Comparison of ENCODE assay signal across 25 cellular contexts in genomic region chr19:45395524-45396388, GRCh38. TPM values are rescaled to one million over a fixed set of nuclear protein-coding genes. Genes with fewer than 3 reads are reported as not detected.
DNase-seq lines count a peak whose midpoint lies in the region; ATAC-seq and TF ChIP-seq lines count a peak whose summit lies in the region.
"Had no signal": no experiment of that assay in that cellular context is flagged by ENCODE, and none has a peak within 500 bp of the region (broad histone marks: within the 10 kb centered on the region; RNA-seq: fewer than 3 reads in every experiment).

No MANE protein-coding gene starts in this region.

- H3K9ac ChIP-seq in HUES64 (ENCODE audit: low read depth, low read length) (no peak overlapping the region), mesendoderm (ENCODE audit: low read length) (peak overlapping the region; percentile 54)
- H3K9ac ChIP-seq: KMS-11 had no signal

- H3K36me3 Mint-ChIP-seq in endothelial cell (ENCODE audit: low read depth, unreplicated experiment), result no peaks in the 10 kb centered on the region

- intact Hi-C loops in esophagus muscularis mucosa (cut with DNase I), result no loop called here

- 0 out of 2 replicates have a peak, but pooled peaks cover 3% of the 10 kb centered on the region for H3K36me3 ChIP-seq in HUES64 (ENCODE audit: insufficient read depth, low read length)
- H3K36me3 ChIP-seq in mesendoderm (ENCODE audit: control insufficient read depth, insufficient read depth, low read length), result no peaks in the 10 kb centered on the region
- peaks cover 0 to 54% (median 15%) of the 10 kb centered on the region in 4 donors for H3K36me3 ChIP-seq in esophagus muscularis mucosa
- H3K36me3 ChIP-seq: adrenal gland, cardiac muscle cell had no signal

- ATAC-seq in GM21515 (IDR thresholded peaks at IDR 0.05; ENCODE audit: unreplicated experiment), result no peak
- ATAC-seq: A549, HCT116 had no signal

- peak overlapping the region; percentile 16 for H3K18ac ChIP-seq in mesendoderm (ENCODE audit: low read length)

- H2BK15ac ChIP-seq in mesendoderm (replicated peaks; ENCODE audit: low read depth), result no peak overlapping the region

- H3K27ac Mint-ChIP-seq in endothelial cell (ENCODE audit: unreplicated experiment), result no peak overlapping the region
- H3K27ac Mint-ChIP-seq: activated CD8-positive, alpha-beta T cell treated with anti-CD3 and anti-CD28 coated beads, Interleukin-2, amount 10 ng/mL, durations not matched to agents 7 days and 5 days; activated T-cell treated with anti-CD3 and anti-CD28 coated beads, Interleukin-2, amount 50 U/mL, for 24 hours had no signal

- peak overlapping the region; percentile 78 for H3K56ac ChIP-seq in mesendoderm (ENCODE audit: low read length)

- H3K9me3 Mint-ChIP-seq in endothelial cell (ENCODE audit: unreplicated experiment), result no peaks in the 10 kb centered on the region
- H3K9me3 Mint-ChIP-seq: activated T-cell treated with anti-CD3 and anti-CD28 coated beads, Interleukin-2, amount 50 U/mL, for 24 hours had no signal

- TF ChIP-seq POLR2A in esophagus muscularis mucosa (IDR thresholded peaks at IDR 0.05; ENCODE audit: low read depth), result no peak

- peak overlapping the region; percentile 48 for H3K4me2 ChIP-seq in mesendoderm (ENCODE audit: low read length)
- H3K4me2 ChIP-seq: A549, KMS-11 had no signal

- no peak overlapping the region for H2BK5ac ChIP-seq in mesendoderm (ENCODE audit: low read length)

- H3K4me1 ChIP-seq in HUES64 (ENCODE audit: insufficient read depth, low read length), result peaks cover 3% of the 10 kb centered on the region
- no peaks in the 10 kb centered on the region for H3K4me1 ChIP-seq in mesendoderm (ENCODE audit: control insufficient read depth, low read depth, low read length)
- H3K4me1 ChIP-seq in esophagus muscularis mucosa, result peaks cover 15 to 23% (median 17%) of the 10 kb centered on the region in 4 donors
- H3K4me1 ChIP-seq: A549 had no signal

- no peak overlapping the region for H4K8ac ChIP-seq in mesendoderm (ENCODE audit: low read depth, low read length)

- H3K27me3 ChIP-seq in HUES64 (ENCODE audit: insufficient read depth, low read length), result peaks cover 7% of the 10 kb centered on the region; the same call in 1 of the 2 replicates
- H3K27me3 ChIP-seq in mesendoderm (ENCODE audit: insufficient read depth, low read length, poor library complexity), result no peaks in the 10 kb centered on the region
- peaks cover 0 to 28% (median 0%) of the 10 kb centered on the region in 4 donors for H3K27me3 ChIP-seq in esophagus muscularis mucosa
- H3K27me3 ChIP-seq: adrenal gland had no signal

- peaks cover 2% of the 10 kb centered on the region for H3K79me1 ChIP-seq in mesendoderm (ENCODE audit: low read length)

- DNase-seq in ELF-1 (ENCODE audit: low read depth, low spot score) (peak; percentile 48), endothelial cell (ENCODE audit: low spot score) (peak; percentile 57), mesendoderm (peak; percentile 91), DMS53 treated with DMSO at 0.1 percent for 48 hours (lab: John Stamatoyannopoulos, UW; ENCODE audit: unreplicated experiment) (no peak), esophagus muscularis mucosa (ENCODE audit: extremely low spot score) (no peak)
- no peak for DNase-seq in stimulated activated CD4-positive, alpha-beta T cell treated with anti-CD3 and anti-CD28 coated beads, Interleukin-2, amount 100 ng/mL, for 48 hours
- DNase-seq: activated CD8-positive, alpha-beta T cell treated with anti-CD3 and anti-CD28 coated beads, Interleukin-2, amount 10 ng/mL, durations not matched to agents 7 days and 5 days; activated naive CD4-positive, alpha-beta T cell; activated T-cell treated with anti-CD3 and anti-CD28 coated beads, Interleukin-2, amount 50 U/mL, for 24 hours; adrenal gland; COR-L47; DMS79 treated with DMSO at 0.1 percent for 48 hours; heart right ventricle; NCI-H524 treated with DMSO at 0.1 percent for 48 hours; spleen; stomach; T1000; trophoblast cell had no signal

- peaks cover 13% of the 10 kb centered on the region for H3K27me3 Mint-ChIP-seq in endothelial cell (ENCODE audit: unreplicated experiment)

- no peak overlapping the region for H3K4ac ChIP-seq in mesendoderm (ENCODE audit: low read depth, low read length)

- 63% methylated on average over 56 of the region's 56 CpGs for WGBS in HUES64
- no CpG with 5 or more reads among the region's 56 CpGs for WGBS in mesendoderm (ENCODE audit: extremely low coverage, insufficient coverage, low lambda C conversion rate)
- 66% methylated on average over 45 of the region's 56 CpGs for WGBS in esophagus muscularis mucosa

- TF ChIP-seq CTCF in endothelial cell (IDR thresholded peaks at IDR 0.05; ENCODE audit: unreplicated experiment), result no peak
- TF ChIP-seq CTCF in esophagus muscularis mucosa (IDR thresholded peaks at IDR 0.05), result no peak

- peak overlapping the region; percentile 36 for H3K4me3 ChIP-seq in HUES64 (ENCODE audit: low read length)
- no peak overlapping the region for H3K4me3 ChIP-seq in mesendoderm (ENCODE audit: low read length)
- no peak overlapping the region for H3K4me3 ChIP-seq in esophagus muscularis mucosa
- H3K4me3 ChIP-seq: A549, adrenal gland, cardiac muscle cell, heart right ventricle, spleen, stomach had no signal

- TF ChIP-seq EP300 in esophagus muscularis mucosa (IDR thresholded peaks at IDR 0.05), result no peak

- no peaks in the 10 kb centered on the region for H3K9me3 ChIP-seq in HUES64 (ENCODE audit: insufficient read depth, low read depth, low read length)
- no peaks in the 10 kb centered on the region for H3K9me3 ChIP-seq in esophagus muscularis mucosa
- H3K9me3 ChIP-seq: A549, adrenal gland, heart right ventricle, spleen, stomach had no signal

- no peak overlapping the region for H2AK5ac ChIP-seq in mesendoderm (ENCODE audit: low read length)

- peaks cover 5% of the 10 kb centered on the region for H3K4me1 Mint-ChIP-seq in endothelial cell (ENCODE audit: unreplicated experiment)

- no peaks in the 10 kb centered on the region for H3K79me2 ChIP-seq in mesendoderm (ENCODE audit: control insufficient read depth, insufficient read depth, low read length)

- H2BK120ac ChIP-seq in mesendoderm (ENCODE audit: low read depth, low read length), result no peak overlapping the region

- no peak overlapping the region for H4K5ac ChIP-seq in mesendoderm (ENCODE audit: low read length)

- H3K23ac ChIP-seq in mesendoderm (ENCODE audit: low read length), result no peak overlapping the region

- H3K4me3 Mint-ChIP-seq in endothelial cell (ENCODE audit: unreplicated experiment), result peak overlapping the region; percentile 42
- H3K4me3 Mint-ChIP-seq: activated CD8-positive, alpha-beta T cell treated with anti-CD3 and anti-CD28 coated beads, Interleukin-2, amount 10 ng/mL, durations not matched to agents 7 days and 5 days; activated T-cell treated with anti-CD3 and anti-CD28 coated beads, Interleukin-2, amount 50 U/mL, for 24 hours had no signal

- H3K27ac ChIP-seq in HUES64 (ENCODE audit: low read depth, low read length), result 0 out of 2 replicates have a peak overlapping the region, but pooled peaks have one; percentile 18
- no peak overlapping the region for H3K27ac ChIP-seq in mesendoderm (ENCODE audit: low read depth, low read length)
- no peak overlapping the region for H3K27ac ChIP-seq in esophagus muscularis mucosa (replicated peaks in 1 of 4)
- H3K27ac ChIP-seq: A549, adrenal gland, cardiac muscle cell, heart right ventricle, KMS-11, spleen, stomach had no signal

RNA-seq across cellular contexts. Expression of gene PPP1R13L, which starts 9.1 kb away (rescaled TPM):
- polyA plus RNA-seq in HUES64 (2013, experiment 1 of 2), result 15.4 TPM
- 19.3 TPM for polyA plus RNA-seq in HUES64 (2013, experiment 2 of 2)
- 13.2 TPM for total RNA-seq in endothelial cell (ENCODE audit: unreplicated experiment)
- 40.0 TPM for polyA plus RNA-seq in mesendoderm (2013, experiment 1 of 2)
- 39.1 TPM for polyA plus RNA-seq in mesendoderm (2013, experiment 2 of 2)
- 10 to 100 TPM in 2 of 4 donors, 1 to 10 TPM in 2; 4.1 to 16.8 (median 9.5) TPM for total RNA-seq in esophagus muscularis mucosa

RNA-seq across cellular contexts. Expression of gene POLR1G, which starts 10.7 kb away (rescaled TPM):
- polyA plus RNA-seq in HUES64 (2013, experiment 1 of 2), result 22.8 TPM
- polyA plus RNA-seq in HUES64 (2013, experiment 2 of 2), result 22.9 TPM
- total RNA-seq in endothelial cell (ENCODE audit: unreplicated experiment) (4.4 TPM), esophagus muscularis mucosa (1 to 10 TPM; 2.9 to 8.7 (median 6.0) TPM)
- 53.1 TPM for polyA plus RNA-seq in mesendoderm (2013, experiment 1 of 2)
- 52.0 TPM for polyA plus RNA-seq in mesendoderm (2013, experiment 2 of 2)

RNA-seq across cellular contexts. Expression of gene ERCC2, which starts 25.4 kb away (rescaled TPM):
- polyA plus RNA-seq in HUES64 (2013, experiment 1 of 2), result 45.8 TPM
- polyA plus RNA-seq in HUES64 (2013, experiment 2 of 2), result 43.3 TPM
- total RNA-seq in endothelial cell (ENCODE audit: unreplicated experiment), result 44.2 TPM
- polyA plus RNA-seq in mesendoderm (2013, experiment 1 of 2), result 51.8 TPM
- 56.8 TPM for polyA plus RNA-seq in mesendoderm (2013, experiment 2 of 2)
- total RNA-seq in esophagus muscularis mucosa, result 10 to 100 TPM in 2 of 4 donors, 1 to 10 TPM in 2; 6.5 to 16.6 (median 11.4) TPM

RNA-seq across cellular contexts. Expression of gene ERCC1, which starts 28.0 kb away (rescaled TPM):
- 34.4 TPM for polyA plus RNA-seq in HUES64 (2013, experiment 1 of 2)
- polyA plus RNA-seq in HUES64 (2013, experiment 2 of 2), result 45.5 TPM
- total RNA-seq in endothelial cell (ENCODE audit: unreplicated experiment), result 62.8 TPM
- 41.5 TPM for polyA plus RNA-seq in mesendoderm (2013, experiment 1 of 2)
- 39.9 TPM for polyA plus RNA-seq in mesendoderm (2013, experiment 2 of 2)
- 100 to 1,000 TPM in 1 of 4 donors, 10 to 100 TPM in 3; 62.8 to 102 (median 69.3) TPM for total RNA-seq in esophagus muscularis mucosa

RNA-seq across cellular contexts. Expression of gene KLC3, which starts 55.2 kb away (rescaled TPM):
- polyA plus RNA-seq in HUES64 (2013, experiment 1 of 2), result 1.1 TPM
- 1.7 TPM for polyA plus RNA-seq in HUES64 (2013, experiment 2 of 2)
- total RNA-seq in endothelial cell (ENCODE audit: unreplicated experiment), result 0.44 TPM
- 1.1 TPM for polyA plus RNA-seq in mesendoderm (2013, experiment 1 of 2)
- polyA plus RNA-seq in mesendoderm (2013, experiment 2 of 2), result 1.3 TPM
- total RNA-seq in esophagus muscularis mucosa, result not detected
- total RNA-seq: activated CD8-positive, alpha-beta T cell treated with anti-CD3 and anti-CD28 coated beads, Interleukin-2, amount 10 ng/mL, durations not matched to agents 7 days and 5 days; osteocyte had no signal

Comparison
In these comparisons a context has a peak if more than half of its experiments do, and no peak if none do; other contexts are left out.
1. DNase-seq: peak in ELF-1 (single experiment), endothelial cell (single experiment) and mesendoderm (single experiment); none in DMS53 treated with DMSO at 0.1 percent for 48 hours (single experiment), esophagus muscularis mucosa (single experiment) and stimulated activated CD4-positive, alpha-beta T cell treated with anti-CD3 and anti-CD28 coated beads, Interleukin-2, amount 100 ng/mL, for 48 hours (0 of 2).